1 cellular context compared by ENCODE assay signal in genomic region chr3:134038716-134039115, GRCh38.
TF ChIP-seq lines count a peak whose summit lies in the region.

No MANE protein-coding gene starts in this region.

TF ChIP-seq in HepG2, 621 proteins besides CTCF, POLR2A, EP300 and RAD21 (continued from another document):
- TF ChIP-seq ZBTB21 (CRISPR knock-in tag; IDR thresholded peaks at IDR 0.05) (no peak), ZNF605 (CRISPR knock-in tag; IDR thresholded peaks at IDR 0.05) (peak; percentile 46; the same call in 1 of the 2 replicates), HOXA9 (CRISPR knock-in tag; IDR thresholded peaks at IDR 0.05; ENCODE audit: borderline replicate concordance) (no peak), YEATS2 (CRISPR knock-in tag; IDR thresholded peaks at IDR 0.05; ENCODE audit: borderline replicate concordance) (no peak), SSRP1 (CRISPR knock-in tag; IDR thresholded peaks at IDR 0.05) (no peak), POLR2G (IDR thresholded peaks at IDR 0.05; ENCODE audit: low read depth, low read length) (no peak), E2F5 (CRISPR knock-in tag; conservative IDR thresholded peaks at IDR 0.05) (no peak), ZNF350 (CRISPR knock-in tag; IDR thresholded peaks at IDR 0.05; ENCODE audit: borderline replicate concordance, low read depth) (0 out of 2 replicates have a peak, but pooled peaks have one; percentile 8), RARG (CRISPR knock-in tag; IDR thresholded peaks at IDR 0.05; ENCODE audit: low read depth) (no peak), FOXA1 (IDR thresholded peaks at IDR 0.05) (no peak), FOXA1 (CRISPR knock-in tag; IDR thresholded peaks at IDR 0.05) (no peak), ZMYM3 (CRISPR knock-in tag; IDR thresholded peaks at IDR 0.05) (no peak), ZNF24 (IDR thresholded peaks at IDR 0.05) (no peak), NFKBIZ (CRISPR knock-in tag; IDR thresholded peaks at IDR 0.05) (no peak), SMYD3 (CRISPR knock-in tag; IDR thresholded peaks at IDR 0.05) (no peak), ZNF782 (CRISPR knock-in tag; IDR thresholded peaks at IDR 0.05; ENCODE audit: borderline replicate concordance) (0 out of 2 replicates have a peak, but pooled peaks have one; percentile 1)
- TF ChIP-seq, protein P1, sequence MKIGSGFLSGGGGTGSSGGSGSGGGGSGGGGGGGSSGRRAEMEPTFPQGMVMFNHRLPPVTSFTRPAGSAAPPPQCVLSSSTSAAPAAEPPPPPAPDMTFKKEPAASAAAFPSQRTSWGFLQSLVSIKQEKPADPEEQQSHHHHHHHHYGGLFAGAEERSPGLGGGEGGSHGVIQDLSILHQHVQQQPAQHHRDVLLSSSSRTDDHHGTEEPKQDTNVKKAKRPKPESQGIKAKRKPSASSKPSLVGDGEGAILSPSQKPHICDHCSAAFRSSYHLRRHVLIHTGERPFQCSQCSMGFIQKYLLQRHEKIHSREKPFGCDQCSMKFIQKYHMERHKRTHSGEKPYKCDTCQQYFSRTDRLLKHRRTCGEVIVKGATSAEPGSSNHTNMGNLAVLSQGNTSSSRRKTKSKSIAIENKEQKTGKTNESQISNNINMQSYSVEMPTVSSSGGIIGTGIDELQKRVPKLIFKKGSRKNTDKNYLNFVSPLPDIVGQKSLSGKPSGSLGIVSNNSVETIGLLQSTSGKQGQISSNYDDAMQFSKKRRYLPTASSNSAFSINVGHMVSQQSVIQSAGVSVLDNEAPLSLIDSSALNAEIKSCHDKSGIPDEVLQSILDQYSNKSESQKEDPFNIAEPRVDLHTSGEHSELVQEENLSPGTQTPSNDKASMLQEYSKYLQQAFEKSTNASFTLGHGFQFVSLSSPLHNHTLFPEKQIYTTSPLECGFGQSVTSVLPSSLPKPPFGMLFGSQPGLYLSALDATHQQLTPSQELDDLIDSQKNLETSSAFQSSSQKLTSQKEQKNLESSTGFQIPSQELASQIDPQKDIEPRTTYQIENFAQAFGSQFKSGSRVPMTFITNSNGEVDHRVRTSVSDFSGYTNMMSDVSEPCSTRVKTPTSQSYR (CRISPR knock-in tag; IDR thresholded peaks at IDR 0.05; ENCODE audit: borderline replicate concordance): no peak
- TF ChIP-seq, protein P2, sequence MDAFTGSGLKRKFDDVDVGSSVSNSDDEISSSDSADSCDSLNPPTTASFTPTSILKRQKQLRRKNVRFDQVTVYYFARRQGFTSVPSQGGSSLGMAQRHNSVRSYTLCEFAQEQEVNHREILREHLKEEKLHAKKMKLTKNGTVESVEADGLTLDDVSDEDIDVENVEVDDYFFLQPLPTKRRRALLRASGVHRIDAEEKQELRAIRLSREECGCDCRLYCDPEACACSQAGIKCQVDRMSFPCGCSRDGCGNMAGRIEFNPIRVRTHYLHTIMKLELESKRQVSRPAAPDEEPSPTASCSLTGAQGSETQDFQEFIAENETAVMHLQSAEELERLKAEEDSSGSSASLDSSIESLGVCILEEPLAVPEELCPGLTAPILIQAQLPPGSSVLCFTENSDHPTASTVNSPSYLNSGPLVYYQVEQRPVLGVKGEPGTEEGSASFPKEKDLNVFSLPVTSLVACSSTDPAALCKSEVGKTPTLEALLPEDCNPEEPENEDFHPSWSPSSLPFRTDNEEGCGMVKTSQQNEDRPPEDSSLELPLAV (CRISPR knock-in tag; conservative IDR thresholded peaks at IDR 0.05; ENCODE audit: low read depth): no peak
- TF ChIP-seq, protein P3, sequence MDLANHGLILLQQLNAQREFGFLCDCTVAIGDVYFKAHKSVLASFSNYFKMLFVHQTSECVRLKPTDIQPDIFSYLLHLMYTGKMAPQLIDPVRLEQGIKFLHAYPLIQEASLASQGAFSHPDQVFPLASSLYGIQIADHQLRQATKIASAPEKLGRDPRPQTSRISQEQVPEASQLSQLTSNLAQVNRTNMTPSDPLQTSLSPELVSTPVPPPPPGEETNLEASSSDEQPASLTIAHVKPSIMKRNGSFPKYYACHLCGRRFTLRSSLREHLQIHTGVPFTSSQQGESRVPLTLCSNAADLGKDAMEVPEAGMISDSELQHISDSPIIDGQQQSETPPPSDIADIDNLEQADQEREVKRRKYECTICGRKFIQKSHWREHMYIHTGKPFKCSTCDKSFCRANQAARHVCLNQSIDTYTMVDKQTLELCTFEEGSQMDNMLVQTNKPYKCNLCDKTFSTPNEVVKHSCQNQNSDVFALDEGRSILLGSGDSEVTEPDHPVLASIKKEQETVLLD (CRISPR knock-in tag; IDR thresholded peaks at IDR 0.05; ENCODE audit: low read depth): no peak
